In the genomic region with DNA sequence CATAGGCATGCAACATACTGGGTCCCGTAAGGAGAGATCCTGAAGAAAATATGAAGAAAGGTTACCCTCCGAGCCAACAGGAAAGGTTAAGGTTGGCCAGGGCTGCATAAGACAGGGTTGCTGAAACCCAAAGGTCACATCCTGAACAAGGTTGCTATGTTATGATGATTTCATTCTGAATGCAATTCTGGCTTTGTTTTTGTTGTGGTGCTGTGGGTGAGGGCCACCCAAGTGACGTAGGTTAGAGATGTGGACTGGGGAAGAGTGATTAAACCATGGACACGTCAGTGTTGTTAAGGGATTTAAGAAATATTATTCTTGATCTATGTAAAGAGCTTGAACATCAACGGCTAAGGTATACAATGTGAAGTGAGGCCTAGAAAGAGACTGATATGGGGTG, we compare ENCODE assay signal across 8 cellular contexts. TPM values are rescaled to one million over a fixed set of nuclear protein-coding genes. Genes with fewer than 3 reads are reported as not detected.
DNase-seq lines count a peak whose midpoint lies in the region; ATAC-seq and TF ChIP-seq lines count a peak whose summit lies in the region.

No MANE protein-coding gene starts in this region.

- H3K27me3 Mint-ChIP-seq in stimulated activated naive CD8-positive, alpha-beta T cell treated with anti-CD3 and anti-CD28 coated beads, Interleukin-15, Interleukin-2, amounts not matched to agents 100 ng/mL and 50 ng/mL, for 24 hours = no peaks in the 10 kb centered on the region

- WGBS in IMR-90 (ENCODE audit: extremely low coverage in 2 of 2, insufficient read length in 1 of 2), 2 experiments = 71% methylated on average over 4 of the region's 5 CpGs; no CpG with 5 or more reads in 1 of the 2 experiments

- intact Hi-C loops in IMR-90 (cut with micrococcal nuclease) = loop anchor here (5.0 kb wide), 1 partner anchor 128 kb away; a partner anchor contains a TSS

- no peak overlapping the region for H2BK20ac ChIP-seq in IMR-90 (ENCODE audit: low read depth, low read length)

- peak overlapping the region; percentile 28 for H3K4ac ChIP-seq in IMR-90 (ENCODE audit: low read depth, low read length)

- peaks cover 12% of the 10 kb centered on the region for H3K4me1 ChIP-seq in IMR-90 (ENCODE audit: control insufficient read depth, insufficient read depth, low read length)

- ATAC-seq in IMR-90 (ENCODE audit: low read depth) = no peak
- ATAC-seq in GM19324 (IDR thresholded peaks at IDR 0.05; ENCODE audit: low FRiP score, unreplicated experiment) = no peak

- peaks cover 30% of the 10 kb centered on the region for H3K36me3 Mint-ChIP-seq in stimulated activated naive CD8-positive, alpha-beta T cell treated with anti-CD3 and anti-CD28 coated beads, Interleukin-15, Interleukin-2, amounts not matched to agents 100 ng/mL and 50 ng/mL, for 24 hours (ENCODE audit: low read depth)

- H3K4me3 ChIP-seq in IMR-90 (ENCODE audit: insufficient read depth, low read depth, low read length) (no peak overlapping the region), astrocyte of the spinal cord (ENCODE audit: low read depth, low read length) (no peak overlapping the region)

- H3K9me3 Mint-ChIP-seq in stimulated activated naive CD8-positive, alpha-beta T cell treated with anti-CD3 and anti-CD28 coated beads, Interleukin-15, Interleukin-2, amounts not matched to agents 100 ng/mL and 50 ng/mL, for 24 hours = no peaks in the 10 kb centered on the region

- no peak for TF ChIP-seq POLR2A in IMR-90 (IDR thresholded peaks at IDR 0.05; ENCODE audit: low read depth, low read length)

- H2AK9ac ChIP-seq in IMR-90 (replicated peaks; ENCODE audit: low read depth, low read length, poor library complexity) = no peak overlapping the region

- TF ChIP-seq CTCF in IMR-90 (conservative IDR thresholded peaks at IDR 0.05; ENCODE audit: low read depth, low read length) (no peak), astrocyte of the spinal cord (IDR thresholded peaks at IDR 0.05; ENCODE audit: low read depth, low read length) (no peak)

- dilution Hi-C loops in IMR-90 (cut with HindIII; ENCODE audit: low sequenced_read_pairs, unreplicated experiment) = no loop called here

- TF ChIP-seq RAD21 in IMR-90 (IDR thresholded peaks at IDR 0.05; ENCODE audit: low read length) = no peak

- H2BK120ac ChIP-seq in IMR-90 (ENCODE audit: low read depth, low read length) = no peak overlapping the region

- in situ Hi-C loops in IMR-90 (cut with MboI; ENCODE audit: low sequenced_read_pairs) (no loop called here), astrocyte of the spinal cord (cut with HindIII; ENCODE audit: low sequenced_read_pairs) (no loop called here)

- no peak overlapping the region for H2BK5ac ChIP-seq in IMR-90 (ENCODE audit: low read depth, low read length, poor library complexity, severe bottlenecking)

- no TSS peak for BruUV-seq in IMR-90 (replicated peaks; lab: Mats Ljungman, UMichigan)

- no peaks in the 10 kb centered on the region; the same call in 1 of the 2 replicates for H3K36me3 ChIP-seq in IMR-90 (ENCODE audit: control insufficient read depth, insufficient read depth, low read length)

- H3K27ac ChIP-seq in IMR-90 (ENCODE audit: insufficient read depth, low read length) = no peak overlapping the region

- H2AK5ac ChIP-seq in IMR-90 (ENCODE audit: low read depth, low read length) = no peak overlapping the region

- no peak overlapping the region for H2AFZ ChIP-seq in IMR-90 (replicated peaks; ENCODE audit: low read length, poor library complexity)

- peak overlapping the region; percentile 86 for H3K27ac Mint-ChIP-seq in stimulated activated naive CD8-positive, alpha-beta T cell treated with anti-CD3 and anti-CD28 coated beads, Interleukin-15, Interleukin-2, amounts not matched to agents 100 ng/mL and 50 ng/mL, for 24 hours

- 0 out of 2 replicates have a peak, but pooled peaks cover 10% of the 10 kb centered on the region for H4K20me1 ChIP-seq in IMR-90 (ENCODE audit: insufficient read depth, low read length)

- H3K4me2 ChIP-seq in IMR-90 (ENCODE audit: low read depth, low read length) = peak overlapping the region; percentile 15

- no peak overlapping the region for H4K5ac ChIP-seq in IMR-90 (ENCODE audit: low read depth, low read length)

- H3K23ac ChIP-seq in IMR-90 (ENCODE audit: low read depth, low read length) = peak overlapping the region; percentile 11; the same call in 1 of the 2 replicates

- peak overlapping the region; percentile 4 for H3K4me3 Mint-ChIP-seq in stimulated activated naive CD8-positive, alpha-beta T cell treated with anti-CD3 and anti-CD28 coated beads, Interleukin-15, Interleukin-2, amounts not matched to agents 100 ng/mL and 50 ng/mL, for 24 hours

- no peaks in the 10 kb centered on the region for H3K27me3 ChIP-seq in IMR-90 (ENCODE audit: control insufficient read depth, insufficient read depth, low read length)

- no peak overlapping the region for H2BK15ac ChIP-seq in IMR-90 (ENCODE audit: low read depth, low read length)

- POLR2A ChIA-PET in IMR-90 (lab: Charles Lee; ENCODE audit: unreplicated experiment) = no interaction called here

- peak overlapping the region; percentile 8; the same call in 1 of the 2 replicates for H3K14ac ChIP-seq in IMR-90 (replicated peaks; ENCODE audit: low read depth, low read length)

- no peak overlapping the region for H4K91ac ChIP-seq in IMR-90 (ENCODE audit: insufficient read depth, low read depth, low read length)

- H3K4me1 Mint-ChIP-seq in stimulated activated naive CD8-positive, alpha-beta T cell treated with anti-CD3 and anti-CD28 coated beads, Interleukin-15, Interleukin-2, amounts not matched to agents 100 ng/mL and 50 ng/mL, for 24 hours (ENCODE audit: low read depth) = peaks cover 63% of the 10 kb centered on the region

- no peak overlapping the region for H3K9ac ChIP-seq in IMR-90 (ENCODE audit: low read depth, low read length)

- H3K56ac ChIP-seq in IMR-90 (ENCODE audit: extremely low read depth, insufficient read depth, low read length) = no peak overlapping the region

- CTCF ChIA-PET in IMR-90 (lab: Yijun Ruan, JAX) = interaction anchor here (0.6 kb wide), 1 partner anchor 13 kb away, joined by 3 read pairs; no protein-coding TSS in a partner anchor

- no peaks in the 10 kb centered on the region for H3K9me3 ChIP-seq in IMR-90 (ENCODE audit: control insufficient read depth, insufficient read depth, low read length)

- H3K18ac ChIP-seq in IMR-90 (ENCODE audit: low read depth, low read length) = no peak overlapping the region

- peaks cover 17 to 52% of the 10 kb centered on the region in 2 experiments for H3K79me1 ChIP-seq in IMR-90 (ENCODE audit: low read depth in 1 of 2, low read length in 2 of 2)

- peaks cover 9% of the 10 kb centered on the region for H3K9me1 ChIP-seq in IMR-90 (ENCODE audit: insufficient read depth, low read length)

- DNase-seq in IMR-90 (peak; percentile 81), astrocyte of the spinal cord (ENCODE audit: low read depth, low spot score) (peak; percentile 65), iris pigment epithelial cell (ENCODE audit: low read depth) (peak; percentile 85), NCI-H748 (lab: John Stamatoyannopoulos, UW; ENCODE audit: unreplicated experiment) (no peak), islet precursor cell (no peak), medulla oblongata (ENCODE audit: extremely low spot score) (no peak)

- 0 out of 4 replicates have a peak overlapping the region, but pooled peaks of 1 of the 2 experiments have one; percentile 0 for H4K8ac ChIP-seq in IMR-90 (ENCODE audit: low read depth in 2 of 2, low read length in 2 of 2)

TF ChIP-seq in IMR-90, 13 proteins besides CTCF, POLR2A, EP300 and RAD21:
- TF ChIP-seq CHD1 (IDR thresholded peaks at IDR 0.05; ENCODE audit: low read depth, low read length) (no peak), CEBPB (IDR thresholded peaks at IDR 0.05; ENCODE audit: low read depth, low read length) (peak; percentile 38; the same call in 1 of the 2 replicates)

RNA-seq across cellular contexts. Expression of a gene that starts 60.0 kb away (rescaled TPM):
- total RNA-seq in IMR-90 (2012; rRNA removed) = 50.9 and 52.5 TPM in 2 replicates
- 22.4 and 23.8 TPM in 2 replicates for polyA plus RNA-seq in IMR-90 (2012; rRNA removed)
- 9.9 and 12.5 TPM in 2 replicates for polyA plus RNA-seq in IMR-90 (2012; cell fraction: cytosol; rRNA removed)
- polyA plus RNA-seq in IMR-90 (2012; cell fraction: nucleus; rRNA removed; ENCODE audit: low replicate concordance) = 12.0 and 32.4 TPM in 2 replicates

Comparison
In these comparisons a context has a peak if more than half of its experiments do, and no peak if none do; other contexts are left out.
1. DNase-seq: peak in IMR-90 (single experiment), astrocyte of the spinal cord (single experiment) and iris pigment epithelial cell (single experiment); none in NCI-H748 (single experiment), islet precursor cell (single experiment) and medulla oblongata (single experiment).